ENCODE assay signal across 19 cellular contexts in genomic region chr2:11144077-11144723, GRCh38.
"Had no signal": no experiment of that assay in that cellular context is flagged by ENCODE, and none has a peak within 500 bp of the region (broad histone marks: within the 10 kb centered on the region; RNA-seq: fewer than 3 reads in every experiment).

No MANE protein-coding gene starts in this region.

- H3K27ac ChIP-seq: cardiac muscle cell, esophagus squamous epithelium, spleen, thoracic aorta, WERI-Rb-1 had no signal

- DNase-seq: activated CD4-positive, alpha-beta memory T cell treated with anti-CD3 and anti-CD28 coated beads for 36 hours; activated naive CD8-positive, alpha-beta T cell treated with anti-CD3 and anti-CD28 coated beads for 36 hours; activated T-cell treated with anti-CD3 and anti-CD28 coated beads for 4 hours; amniotic stem cell; dermis blood vessel endothelial cell; effector memory CD4-positive, alpha-beta T cell; esophagus squamous epithelium; immature natural killer cell; kidney glomerular epithelial cell; mucosa of descending colon; naive B cell; spleen; stimulated activated CD4-positive, alpha-beta T cell treated with anti-CD3 and anti-CD28 coated beads, Interleukin-4, amount 100 ng/mL, for 4 hours; stimulated activated naive B cell treated with anti-CD40 and anti-IgM and Interleukin-4, amounts not matched to agents 10 μg/mL and 1 μg/mL and 100 μg/mL, for 72 hours; T-helper 2 cell; WERI-Rb-1 had no signal

- H3K36me3 ChIP-seq: cardiac muscle cell, esophagus squamous epithelium, spleen, thoracic aorta, WERI-Rb-1 had no signal

- ATAC-seq: mucosa of descending colon; sciatic nerve; stimulated activated naive B cell treated with anti-CD40 and anti-IgM and Interleukin-4, amounts not matched to agents 10 μg/mL and 1 μg/mL and 100 μg/mL, for 72 hours had no signal

- H3K9me3 ChIP-seq: esophagus squamous epithelium, mucosa of descending colon, thoracic aorta had no signal

- H3K4me1 ChIP-seq: esophagus squamous epithelium had no signal

- H3K4me3 ChIP-seq: cardiac muscle cell, esophagus squamous epithelium, mucosa of descending colon, spleen, thoracic aorta had no signal

- H3K27me3 ChIP-seq: cardiac muscle cell had no signal
